ENCODE assay signal across 8 cellular contexts in genomic region chr5:69092969-69093368, GRCh38. TPM values are rescaled to one million over a fixed set of nuclear protein-coding genes. Genes with fewer than 3 reads are reported as not detected.
DNase-seq lines count a peak whose midpoint lies in the region; ATAC-seq, FAIRE-seq and TF ChIP-seq lines count a peak whose summit lies in the region.
"Had no signal": no experiment of that assay in that cellular context is flagged by ENCODE, and none has a peak within 500 bp of the region (broad histone marks: within the 10 kb centered on the region; RNA-seq: fewer than 3 reads in every experiment).

No MANE protein-coding gene starts in this region.

- DNase-seq in A549 (ENCODE audit: low read depth in 1 of 2, low spot score in 1 of 2) (no peak), Caco-2 (no peak), WTC11 (ENCODE audit: low spot score) (no peak), GM19239 (ENCODE audit: insufficient read length, low spot score) (no peak), NCI-H774 (lab: John Stamatoyannopoulos, UW) (no peak), foreskin melanocyte (no peak)

- TF ChIP-seq POLR2A in A549 (IDR thresholded peaks at IDR 0.05; ENCODE audit: low read length), result no peak

- TF ChIP-seq CTCF in A549 (IDR thresholded peaks at IDR 0.05) (no peak), Caco-2 (IDR thresholded peaks at IDR 0.05; ENCODE audit: insufficient read depth in 1 of 2, low read depth in 1 of 2, low read length in 1 of 2, severe bottlenecking in 1 of 2, unreplicated experiment in 1 of 2) (no peak), WTC11 (IDR thresholded peaks at IDR 0.05) (no peak)

- no peaks in the 10 kb centered on the region for H3K36me3 ChIP-seq in Caco-2 (ENCODE audit: control insufficient read depth, insufficient read depth, low read length)
- no peaks in the 10 kb centered on the region for H3K36me3 ChIP-seq in mucosa of stomach (ENCODE audit: control insufficient read depth, insufficient read depth, low read length)

- CTCF ChIA-PET in A549 (lab: Yijun Ruan, JAX), result interaction anchor here (0.7 to 2.3 kb wide), 51 partner anchors 9 to 880 kb away, joined by 3 to 42 read pairs (median 4); partner anchors contain the start of genes AK6, CCDC125, CENPH and RAD17
- CTCF ChIA-PET in Caco-2 (lab: Charles Lee), result interaction anchor here (0.6 to 1.6 kb wide), 25 partner anchors 9 to 362 kb away, joined by 3 to 29 read pairs (median 5); partner anchors contain the start of genes CCDC125, CCNB1, CDK7 and CENPH
- CTCF ChIA-PET in WTC11 (lab: Charles Lee), result interaction anchor here (0.6 to 2.1 kb wide), 50 partner anchors 9 to 458 kb away, joined by 3 to 32 read pairs (median 5); partner anchors contain the start of genes CCNB1, CDK7, CENPH and OCLN

- no peak for TF ChIP-seq RAD21 in A549 (conservative IDR thresholded peaks at IDR 0.05 in 1 of 2, IDR thresholded peaks at IDR 0.05 in 1 of 2)

- peak overlapping the region; percentile 66 for H3K4me2 ChIP-seq in A549

- POLR2A ChIA-PET in A549 (lab: Yijun Ruan, JAX) (interaction anchor here (0.7 to 1.4 kb wide), 7 partner anchors 8 to 315 kb away, joined by 3 to 9 read pairs (median 6); partner anchors contain the start of genes AK6, CDK7, CENPH and RAD17), Caco-2 (lab: Charles Lee) (interaction anchor here (0.5 to 2.0 kb wide), 6 partner anchors 49 to 1586 kb away, joined by 3 to 15 read pairs (median 4); partner anchors contain the start of genes CCDC125 and CCNB1), WTC11 (lab: Charles Lee) (interaction anchor here (0.7 to 1.1 kb wide), 3 partner anchors 74 to 97 kb away, joined by 3 to 7 read pairs (median 3); partner anchors contain the start of genes CCNB1 and CENPH)

- 88% methylated on average over 6 of the region's 6 CpGs for WGBS in A549 (ENCODE audit: missing lambda C conversion rate)

- H3K4me1 Mint-ChIP-seq in Caco-2 (ENCODE audit: low read depth, unreplicated experiment) (no peaks in the 10 kb centered on the region), WTC11 (peaks cover 12% of the 10 kb centered on the region)

- H3K9me3 Mint-ChIP-seq in Caco-2 (ENCODE audit: unreplicated experiment) (no peaks in the 10 kb centered on the region), WTC11 (no peaks in the 10 kb centered on the region)
- H3K9me3 Mint-ChIP-seq: CD4-positive, CD25-positive, alpha-beta regulatory T cell had no signal

- H3K27me3 ChIP-seq in Caco-2 (replicated peaks; ENCODE audit: control insufficient read depth, insufficient read depth, low read length), result no peaks in the 10 kb centered on the region
- H3K27me3 ChIP-seq in mucosa of stomach (ENCODE audit: control insufficient read depth, insufficient read depth, low read length), result no peaks in the 10 kb centered on the region

- H3K9ac ChIP-seq in mucosa of stomach (ENCODE audit: low read length), result peak overlapping the region; percentile 88

- peaks cover 37% of the 10 kb centered on the region for H3K36me3 Mint-ChIP-seq in Caco-2 (ENCODE audit: insufficient read depth, unreplicated experiment)
- H3K36me3 Mint-ChIP-seq in WTC11, result peaks cover 10% of the 10 kb centered on the region

- H3K9me3 ChIP-seq in A549 (no peaks in the 10 kb centered on the region), Caco-2 (no peaks in the 10 kb centered on the region), mucosa of stomach (ENCODE audit: control insufficient read depth, low read length) (no peaks in the 10 kb centered on the region)

- intact Hi-C loops in Caco-2 (cut with micrococcal nuclease; ENCODE audit: unreplicated experiment), result loop anchor here (1.0 to 10.0 kb wide), 5 partner anchors 74 to 402 kb away; partner anchors contain the start of genes AK6, CCNB1, CENPH and OCLN

- peaks cover 11% of the 10 kb centered on the region for H3K4me1 ChIP-seq in A549
- peaks cover 13% of the 10 kb centered on the region for H3K4me1 ChIP-seq in Caco-2
- H3K4me1 ChIP-seq in mucosa of stomach (ENCODE audit: control insufficient read depth, insufficient read depth, low read length), result peaks cover 9% of the 10 kb centered on the region

- FAIRE-seq in A549 (lab: Jason Lieb, UNC) (no peak), GM19239 (lab: Jason Lieb, UNC) (no peak)

- no peak overlapping the region for H3K27ac Mint-ChIP-seq in Caco-2 (ENCODE audit: unreplicated experiment)
- peak overlapping the region; percentile 79 for H3K27ac Mint-ChIP-seq in WTC11

- no peak for ATAC-seq in A549
- ATAC-seq in WTC11, result no peak

- no TSS peak for BruUV-seq in Caco-2 (replicated peaks; lab: Mats Ljungman, UMichigan)

- H3K27me3 Mint-ChIP-seq in Caco-2 (ENCODE audit: insufficient read depth, unreplicated experiment) (no peaks in the 10 kb centered on the region), WTC11 (ENCODE audit: low read depth) (no peaks in the 10 kb centered on the region; the same call in 1 of the 2 replicates)

- H3K4me3 ChIP-seq in A549 (no peak overlapping the region; the same call in 2 of the 3 replicates), Caco-2 (ENCODE audit: low read depth, low read length) (no peak overlapping the region), mucosa of stomach (ENCODE audit: low read length) (no peak overlapping the region)

- peak overlapping the region; percentile 70 to 82 for H3K27ac ChIP-seq in A549

- no peak for TF ChIP-seq EP300 in A549 (IDR thresholded peaks at IDR 0.05)

- H3K4me3 Mint-ChIP-seq in Caco-2 (ENCODE audit: unreplicated experiment) (peak overlapping the region; percentile 88), WTC11 (no peak overlapping the region)

TF ChIP-seq in A549, 52 proteins besides CTCF, POLR2A, EP300 and RAD21:
- TF ChIP-seq SMC3 (IDR thresholded peaks at IDR 0.05) (no peak), MAFK (IDR thresholded peaks at IDR 0.05; ENCODE audit: partially characterized antibody) (peak; percentile 75)
TF ChIP-seq in A549: peak in this region for 1.

TF ChIP-seq in WTC11, 78 proteins besides CTCF, POLR2A, EP300 and RAD21:
- TF ChIP-seq FOXJ3 (CRISPR knock-in tag; IDR thresholded peaks at IDR 0.05; ENCODE audit: borderline replicate concordance), result no peak

RNA-seq across cellular contexts. Expression of gene SLC30A5, which starts 0.8 kb away (rescaled TPM):
- 74.6 and 79.8 TPM in 2 replicates for polyA plus RNA-seq in A549 (2011; rRNA removed)
- polyA plus RNA-seq in A549 (2012; cell fraction: cytosol; rRNA removed), result 15.7 and 29.3 TPM in 2 replicates
- polyA plus RNA-seq in A549 (2012; cell fraction: nucleus; rRNA removed), result 15.2 and 25.8 TPM in 2 replicates
- polyA plus RNA-seq in A549 (2017; fragmentation: RNase III; extraction: RNeasy Plus Mini Kit Qiagen cat#74134 plus additional on column Dnase treatment), result 51.2 to 53.3 TPM (median 52.2 TPM) in 3 replicates
- 155 and 163 TPM in 2 replicates for polyA minus RNA-seq in A549 (2011; rRNA and poly(A)+ RNA removed)
- 61.7 and 64.5 TPM in 2 replicates for total RNA-seq in Caco-2 (2022)
- 32.2 to 37.4 TPM (median 34.1 TPM) in 3 replicates for total RNA-seq in WTC11 (2021)
